19 cellular contexts compared by ENCODE assay signal in the genomic region with DNA sequence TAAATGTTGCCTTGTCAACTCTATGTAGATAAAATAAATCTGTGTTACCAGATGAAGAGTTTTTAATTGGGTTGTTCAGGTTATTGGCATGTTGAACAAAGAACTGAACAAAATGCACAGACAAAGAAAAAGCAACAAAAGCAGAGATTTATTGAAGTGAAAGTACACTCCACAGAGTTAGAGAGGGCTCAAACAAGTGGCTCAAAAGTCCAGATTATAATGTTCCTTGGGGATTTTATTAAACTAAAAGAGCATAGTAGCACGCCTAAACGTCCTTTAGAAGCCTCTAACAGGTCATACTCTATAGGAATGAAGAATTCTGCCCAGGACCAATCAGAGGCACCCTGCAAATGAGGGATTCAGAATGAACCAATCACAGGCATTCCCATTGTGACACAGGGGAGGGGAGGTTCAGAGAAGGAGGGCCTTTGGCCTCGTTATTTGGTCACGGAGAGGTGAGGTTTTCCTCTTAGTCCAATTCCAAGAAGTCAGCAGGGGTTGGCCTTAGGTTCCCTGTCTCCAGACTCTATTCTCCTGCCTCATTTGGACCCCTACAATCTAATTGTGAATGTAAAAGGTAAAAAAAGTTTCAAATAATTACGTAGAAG. TPM values are rescaled to one million over a fixed set of nuclear protein-coding genes. Genes with fewer than 3 reads are reported as not detected.
DNase-seq lines count a peak whose midpoint lies in the region; ATAC-seq, FAIRE-seq and TF ChIP-seq lines count a peak whose summit lies in the region.
"Had no signal": no experiment of that assay in that cellular context is flagged by ENCODE, and none has a peak within 500 bp of the region (broad histone marks: within the 10 kb centered on the region; RNA-seq: fewer than 3 reads in every experiment).

No MANE protein-coding gene starts in this region.

- intact Hi-C loops in Calu3 (cut with micrococcal nuclease; ENCODE audit: unreplicated experiment) = no loop called here
- intact Hi-C loops in K562 (cut with micrococcal nuclease) = no loop called here
- intact Hi-C loops in pancreas (cut with DNase I) = no loop called here

- H3K9me3 ChIP-seq in K562 (replicated peaks; ENCODE audit: control insufficient read depth, insufficient read depth, low read depth, low read length) = peaks cover 11% of the 10 kb centered on the region; the same call in 1 of the 2 replicates
- H3K9me3 ChIP-seq in pancreas = no peaks in the 10 kb centered on the region

- no TSS peak for BruUV-seq in Calu3 (replicated peaks; lab: Mats Ljungman, UMichigan)
- no TSS peak for BruUV-seq in K562 (replicated peaks; lab: Mats Ljungman, UMichigan)

- 0 out of 5 replicates have a peak, but pooled peaks cover 0 to 3% of the 10 kb centered on the region in 2 experiments for H3K4me1 ChIP-seq in K562 (replicated peaks in 1 of 2; ENCODE audit: control insufficient read depth in 2 of 2, insufficient read depth in 2 of 2, low read length in 2 of 2)
- H3K4me1 ChIP-seq in pancreas = no peaks in the 10 kb centered on the region
- H3K4me1 ChIP-seq: Caco-2 had no signal

- TF ChIP-seq POLR2A in K562 (conservative IDR thresholded peaks at IDR 0.05) = no peak; the same call in 1 of the 2 replicates

- TF ChIP-seq RAD21 in K562 (CRISPR knock-in tag; conservative IDR thresholded peaks at IDR 0.05 in 1 of 2, IDR thresholded peaks at IDR 0.05 in 1 of 2) = no peak

- H3K27me3 Mint-ChIP-seq in activated naive CD4-positive, alpha-beta T cell treated with anti-CD3 and anti-CD28 coated beads, Interleukin-2, amount 50 U/mL, for 24 hours = no peaks in the 10 kb centered on the region
- no peaks in the 10 kb centered on the region for H3K27me3 Mint-ChIP-seq in Calu3 (ENCODE audit: unreplicated experiment)
- H3K27me3 Mint-ChIP-seq in activated T-cell treated with anti-CD3 and anti-CD28 coated beads, Interleukin-2, amount 50 U/mL, for 24 hours = no peaks in the 10 kb centered on the region
- H3K27me3 Mint-ChIP-seq: CD4-positive, alpha-beta memory T cell had no signal

- peaks cover 21% of the 10 kb centered on the region for H3K4me1 Mint-ChIP-seq in activated naive CD4-positive, alpha-beta T cell treated with anti-CD3 and anti-CD28 coated beads, Interleukin-2, amount 50 U/mL, for 24 hours
- H3K4me1 Mint-ChIP-seq in Calu3 (ENCODE audit: low read depth, unreplicated experiment) = no peaks in the 10 kb centered on the region
- peaks cover 15% of the 10 kb centered on the region for H3K4me1 Mint-ChIP-seq in activated T-cell treated with anti-CD3 and anti-CD28 coated beads, Interleukin-2, amount 50 U/mL, for 24 hours (ENCODE audit: low read depth)
- H3K4me1 Mint-ChIP-seq: GM23338, H9 had no signal

- H3K36me3 ChIP-seq in K562 (ENCODE audit: control insufficient read depth, insufficient read depth, low read length) = peaks cover 48% of the 10 kb centered on the region
- H3K36me3 ChIP-seq in pancreas = peaks cover 0 to 34% (median 6%) of the 10 kb centered on the region in 3 donors

- no peak overlapping the region for H3K4me3 ChIP-seq in K562
- no peak overlapping the region for H3K4me3 ChIP-seq in pancreas
- H3K4me3 ChIP-seq: GM23338 had no signal

- H3K27ac ChIP-seq in K562 (ENCODE audit: extremely low read depth, low read depth, low read length) = no peak overlapping the region
- no peak overlapping the region for H3K27ac ChIP-seq in pancreas

- in situ Hi-C loops in K562 (cut with MboI) = no loop called here

- ATAC-seq in K562 = peak; percentile 26; the same call in 1 of the 3 replicates
- ATAC-seq in HG03095 (IDR thresholded peaks at IDR 0.05; ENCODE audit: unreplicated experiment) = no peak
- no peak for ATAC-seq in pancreas
- ATAC-seq: GM23338, HCT116 had no signal

- H4K20me1 ChIP-seq in K562 (replicated peaks; ENCODE audit: control insufficient read depth, insufficient read depth, low read length) = no peaks in the 10 kb centered on the region

- CTCF ChIA-PET in Calu3 (lab: Charles Lee) (no interaction called here), K562 (lab: Yijun Ruan, JAX; ENCODE audit: low intra/inter-chr PET ratio) (no interaction called here)

- TF ChIP-seq EP300 in K562 (IDR thresholded peaks at IDR 0.05; ENCODE audit: low read length) = no peak

- no peak for FAIRE-seq in K562 (lab: Jason Lieb, UNC)
- FAIRE-seq in pancreas (lab: Jason Lieb, UNC) = no peak
- FAIRE-seq: GM12891, GM18507 had no signal

- WGBS in K562 (ENCODE audit: insufficient coverage, low coverage, missing lambda C conversion rate) = 73% methylated on average over 5 of the region's 5 CpGs
- WGBS in pancreas, 2 donors = 97% methylated on average over 5 of the region's 5 CpGs

- no peaks in the 10 kb centered on the region for H3K27me3 ChIP-seq in K562 (ENCODE audit: control insufficient read depth in 2 of 2, insufficient read depth in 2 of 2, low read length in 2 of 2)
- no peaks in the 10 kb centered on the region for H3K27me3 ChIP-seq in pancreas

- peaks cover 48% of the 10 kb centered on the region for H3K36me3 Mint-ChIP-seq in activated naive CD4-positive, alpha-beta T cell treated with anti-CD3 and anti-CD28 coated beads, Interleukin-2, amount 50 U/mL, for 24 hours
- H3K36me3 Mint-ChIP-seq in Calu3 (ENCODE audit: insufficient read depth, unreplicated experiment) = peaks cover 90% of the 10 kb centered on the region
- peaks cover 93% of the 10 kb centered on the region for H3K36me3 Mint-ChIP-seq in activated T-cell treated with anti-CD3 and anti-CD28 coated beads, Interleukin-2, amount 50 U/mL, for 24 hours (ENCODE audit: low read depth)

- peaks cover 3% of the 10 kb centered on the region; the same call in 1 of the 3 replicates for H3K79me2 ChIP-seq in K562 (ENCODE audit: control insufficient read depth, insufficient read depth, low read length)

- no peak overlapping the region for H3K4me3 Mint-ChIP-seq in activated naive CD4-positive, alpha-beta T cell treated with anti-CD3 and anti-CD28 coated beads, Interleukin-2, amount 50 U/mL, for 24 hours
- H3K4me3 Mint-ChIP-seq in Calu3 (ENCODE audit: low read depth, unreplicated experiment) = no peak overlapping the region
- H3K4me3 Mint-ChIP-seq in activated T-cell treated with anti-CD3 and anti-CD28 coated beads, Interleukin-2, amount 50 U/mL, for 24 hours = no peak overlapping the region
- H3K4me3 Mint-ChIP-seq: CD4-positive, alpha-beta memory T cell; GM23338; H9 had no signal

- POLR2A ChIA-PET in K562 (lab: Yijun Ruan, JAX) = interaction anchor here (1.5 kb wide), 1 partner anchor 13 kb away, joined by 10 read pairs; a partner anchor contains a TSS

- peak overlapping the region; percentile 59 for H3K27ac Mint-ChIP-seq in activated naive CD4-positive, alpha-beta T cell treated with anti-CD3 and anti-CD28 coated beads, Interleukin-2, amount 50 U/mL, for 24 hours
- H3K27ac Mint-ChIP-seq in Calu3 (ENCODE audit: unreplicated experiment) = peak overlapping the region; percentile 44
- no peak overlapping the region for H3K27ac Mint-ChIP-seq in activated T-cell treated with anti-CD3 and anti-CD28 coated beads, Interleukin-2, amount 50 U/mL, for 24 hours
- H3K27ac Mint-ChIP-seq: GM23338, H9 had no signal

- DNase-seq in activated naive CD4-positive, alpha-beta T cell treated with anti-CD3 and anti-CD28 coated beads, Interleukin-2, amount 50 U/mL, for 16 hours = no peak
- no peak for DNase-seq in Calu3
- DNase-seq in K562 (ENCODE audit: extremely low read depth in 1 of 4, low spot score in 3 of 4) = peak in 3 of 4 experiments; percentile 46 to 59 (median 47)
- no peak for DNase-seq in pancreas
- DNase-seq in activated T-cell treated with anti-CD3 and anti-CD28 coated beads, Interleukin-2, amount 50 U/mL, for 24 hours = no peak
- DNase-seq: 8988T; C1 segment of cervical spinal cord; Caco-2; CD4-positive, alpha-beta memory T cell; DMS53; DMS79 treated with DMSO at 0.1 percent for 48 hours; GF-D8; H9 had no signal

- no peak overlapping the region for H3K4me2 ChIP-seq in K562 (ENCODE audit: insufficient read depth, low read length)
- H3K4me2 ChIP-seq: GM23338 had no signal

- no peak overlapping the region for H2AFZ ChIP-seq in K562 (ENCODE audit: low read depth, low read length)
- H2AFZ ChIP-seq: GM23338 had no signal

- no peaks in the 10 kb centered on the region for H3K9me1 ChIP-seq in K562 (ENCODE audit: control insufficient read depth, insufficient read depth, low read length)

- no peak for TF ChIP-seq CTCF in Calu3 (IDR thresholded peaks at IDR 0.05; ENCODE audit: unreplicated experiment)
- no peak for TF ChIP-seq CTCF in K562 (IDR thresholded peaks at IDR 0.05 in 2 of 3, conservative IDR thresholded peaks at IDR 0.05 in 1 of 3; ENCODE audit: insufficient read depth in 2 of 3, low read depth in 1 of 3, low read length in 3 of 3)
- no peak for TF ChIP-seq CTCF in pancreas (IDR thresholded peaks at IDR 0.05)

- H3K9me3 Mint-ChIP-seq in activated naive CD4-positive, alpha-beta T cell treated with anti-CD3 and anti-CD28 coated beads, Interleukin-2, amount 50 U/mL, for 24 hours = peaks cover 17% of the 10 kb centered on the region
- H3K9me3 Mint-ChIP-seq in Calu3 (ENCODE audit: low read depth, unreplicated experiment) = peaks cover 21% of the 10 kb centered on the region
- peaks cover 34% of the 10 kb centered on the region for H3K9me3 Mint-ChIP-seq in activated T-cell treated with anti-CD3 and anti-CD28 coated beads, Interleukin-2, amount 50 U/mL, for 24 hours

- no peak overlapping the region for H3K9ac ChIP-seq in K562 (ENCODE audit: insufficient read depth in 1 of 2, low read depth in 2 of 2, low read length in 2 of 2)

RNA-seq across cellular contexts. Expression of a gene that starts 12.8 kb away (rescaled TPM):
- total RNA-seq in Calu3 (2022) (300 and 316 TPM in 2 replicates), K562 (2014; rRNA removed) (142 and 187 TPM in 2 replicates), K562 (2014; rRNA removed; fragmentation: Illumina TruSeq; extraction: Trizol) (104 and 115 TPM in 2 replicates), K562 (2015; rRNA removed; fragmentation: Illumina TruSeq; extraction: Trizol) (139 and 143 TPM in 2 replicates), K562 (2021) (146 and 150 TPM in 2 replicates), pancreas (10 to 100 TPM; 14.4 to 38.0 (median 28.2) TPM)
- total RNA-seq in K562 (2011; cell fraction: chromatin; rRNA removed; ENCODE audit: low replicate concordance) = 46.0 and 82.3 TPM in 2 replicates
- total RNA-seq in K562 (2011; cell fraction: nucleolus; rRNA removed) = 49.2 and 65.9 TPM in 2 replicates
- 40.1 and 50.1 TPM in 2 replicates for total RNA-seq in K562 (2011; cell fraction: nucleoplasm; rRNA removed)
- polyA plus RNA-seq in K562 (2011; rRNA removed) (45.9 and 69.6 TPM in 2 replicates), K562 (2014; fragmentation: Illumina TruSeq; extraction: Trizol) (171 and 192 TPM in 2 replicates), K562 (2014; fragmentation: Nextera tagmentation; extraction: Ambion mirVana) (100 to 1,000 TPM; 380 to 475 TPM), K562 (2014; rRNA removed) (97.0 and 102 TPM in 2 replicates), pancreas (10 to 100 TPM; 40.4 to 45.2 TPM)
- 53.9 and 128 TPM in 2 replicates for polyA plus RNA-seq in K562 (2011; cell fraction: cytosol; rRNA removed)
- polyA plus RNA-seq in K562 (2011; cell fraction: nucleus; rRNA removed) = 93.8 and 118 TPM in 2 replicates
- 138 and 171 TPM in 2 replicates for polyA plus RNA-seq in K562 (2012)
- 26.7 and 28.2 TPM in 2 replicates for polyA minus RNA-seq in K562 (2011; rRNA and poly(A)+ RNA removed)
- 57.7 and 66.1 TPM in 2 replicates for polyA minus RNA-seq in K562 (2011; cell fraction: cytosol; rRNA and poly(A)+ RNA removed)
- 21.8 and 31.1 TPM in 2 replicates for polyA minus RNA-seq in K562 (2011; cell fraction: nucleus; rRNA and poly(A)+ RNA removed)

RNA-seq across cellular contexts. Expression of a gene that starts 13.1 kb away (rescaled TPM):
- total RNA-seq in Calu3 (2022) (4.7 and 5.7 TPM in 2 replicates), K562 (2014; rRNA removed) (1.1 and 2.2 TPM in 2 replicates), K562 (2014; rRNA removed; fragmentation: Illumina TruSeq; extraction: Trizol) (5.1 and 5.3 TPM in 2 replicates), K562 (2015; rRNA removed; fragmentation: Illumina TruSeq; extraction: Trizol) (3.0 and 4.3 TPM in 2 replicates), K562 (2021) (3.5 and 3.6 TPM in 2 replicates), pancreas (1 to 10 TPM; 1.9 to 5.9 (median 3.6) TPM)
- total RNA-seq in K562 (2011; cell fraction: chromatin; rRNA removed; ENCODE audit: low replicate concordance) = 9.2 and 22.4 TPM in 2 replicates
- total RNA-seq in K562 (2011; cell fraction: nucleolus; rRNA removed) = 2.3 and 9.7 TPM in 2 replicates
- 8.6 and 9.7 TPM in 2 replicates for total RNA-seq in K562 (2011; cell fraction: nucleoplasm; rRNA removed)
- polyA plus RNA-seq in K562 (2011; rRNA removed) (2.7 and 3.0 TPM in 2 replicates), K562 (2014; fragmentation: Illumina TruSeq; extraction: Trizol) (1.4 and 2.2 TPM in 2 replicates), K562 (2014; fragmentation: Nextera tagmentation; extraction: Ambion mirVana) (1 to 10 TPM; 1.7 to 2.2 TPM), K562 (2014; rRNA removed) (0.73 and 2.4 TPM in 2 replicates), pancreas (1 to 10 TPM; 1.2 to 2.6 TPM)
- polyA plus RNA-seq in K562 (2011; cell fraction: cytosol; rRNA removed) = 0.74 and 0.91 TPM in 2 replicates
- polyA plus RNA-seq in K562 (2011; cell fraction: nucleus; rRNA removed) = 2.4 and 2.9 TPM in 2 replicates
- polyA plus RNA-seq in K562 (2012) = 1.4 and 1.6 TPM in 2 replicates
- 8.3 and 15.2 TPM in 2 replicates for polyA minus RNA-seq in K562 (2011; rRNA and poly(A)+ RNA removed)
- polyA minus RNA-seq in K562 (2011; cell fraction: cytosol; rRNA and poly(A)+ RNA removed) = 3.0 and 3.1 TPM in 2 replicates
- 5.8 and 11.4 TPM in 2 replicates for polyA minus RNA-seq in K562 (2011; cell fraction: nucleus; rRNA and poly(A)+ RNA removed)

RNA-seq across cellular contexts. Expression of a gene that starts 49.4 kb away (rescaled TPM):
- total RNA-seq in Calu3 (2022) = 3.7 and 5.3 TPM in 2 replicates
- 0.79 and 0.83 TPM in 2 replicates for total RNA-seq in K562 (2011; cell fraction: chromatin; rRNA removed; ENCODE audit: low replicate concordance)
- 0.39 and 0.83 TPM in 2 replicates for total RNA-seq in K562 (2011; cell fraction: nucleolus; rRNA removed)
- 0.15 and 0.22 TPM in 2 replicates for total RNA-seq in K562 (2011; cell fraction: nucleoplasm; rRNA removed)
- total RNA-seq in K562 (2014; rRNA removed) = 0.04 and 0.05 TPM in 2 replicates
- total RNA-seq in K562 (2014; rRNA removed; fragmentation: Illumina TruSeq; extraction: Trizol) = not detected in 2 replicates
- total RNA-seq in K562 (2015; rRNA removed; fragmentation: Illumina TruSeq; extraction: Trizol) = 0.19 and 0.25 TPM in 2 replicates
- total RNA-seq in K562 (2021) = 1.5 and 1.9 TPM in 2 replicates
- polyA plus RNA-seq in K562 (2011; rRNA removed) = 0.04 and 0.13 TPM in 2 replicates
- 0.15 and 0.27 TPM in 2 replicates for polyA plus RNA-seq in K562 (2011; cell fraction: cytosol; rRNA removed)
- 0.17 and 0.73 TPM in 2 replicates for polyA plus RNA-seq in K562 (2011; cell fraction: nucleus; rRNA removed)
- polyA plus RNA-seq in K562 (2012) = 0.12 and 0.18 TPM in 2 replicates
- 0.01 TPM in 2 replicates for polyA plus RNA-seq in K562 (2014; fragmentation: Illumina TruSeq; extraction: Trizol)
- polyA plus RNA-seq in K562 (2014; fragmentation: Nextera tagmentation; extraction: Ambion mirVana) = not detected
- polyA plus RNA-seq in K562 (2014; rRNA removed) = 0.03 TPM in 1 of 2 replicates, not detected in the other
- polyA minus RNA-seq in K562 (2011; rRNA and poly(A)+ RNA removed) = 0.18 TPM in 1 of 2 replicates, not detected in the other
- polyA minus RNA-seq in K562 (2011; cell fraction: cytosol; rRNA and poly(A)+ RNA removed) = 0.10 TPM in 1 of 2 replicates, not detected in the other
- 0.33 and 0.67 TPM in 2 replicates for polyA minus RNA-seq in K562 (2011; cell fraction: nucleus; rRNA and poly(A)+ RNA removed)
- total RNA-seq in pancreas = 100 to 1,000 TPM in 1 of 6 donors, 10 to 100 TPM in 4, 1 to 10 TPM in 1; 9.2 to 118 (median 47.5) TPM
- polyA plus RNA-seq in pancreas = 1 to 10 TPM; 1.4 to 7.5 TPM

Comparison
In these comparisons a context has a peak if more than half of its experiments do, and no peak if none do; other contexts are left out.
1. DNase-seq: peak in K562 (3 of 4); none in activated naive CD4-positive, alpha-beta T cell treated with anti-CD3 and anti-CD28 coated beads, Interleukin-2, amount 50 U/mL, for 16 hours (single experiment), Calu3 (single experiment), pancreas (0 of 6) and activated T-cell treated with anti-CD3 and anti-CD28 coated beads, Interleukin-2, amount 50 U/mL, for 24 hours (single experiment).